Comparison of ENCODE assay signal across 3 cellular contexts in the genomic region with DNA sequence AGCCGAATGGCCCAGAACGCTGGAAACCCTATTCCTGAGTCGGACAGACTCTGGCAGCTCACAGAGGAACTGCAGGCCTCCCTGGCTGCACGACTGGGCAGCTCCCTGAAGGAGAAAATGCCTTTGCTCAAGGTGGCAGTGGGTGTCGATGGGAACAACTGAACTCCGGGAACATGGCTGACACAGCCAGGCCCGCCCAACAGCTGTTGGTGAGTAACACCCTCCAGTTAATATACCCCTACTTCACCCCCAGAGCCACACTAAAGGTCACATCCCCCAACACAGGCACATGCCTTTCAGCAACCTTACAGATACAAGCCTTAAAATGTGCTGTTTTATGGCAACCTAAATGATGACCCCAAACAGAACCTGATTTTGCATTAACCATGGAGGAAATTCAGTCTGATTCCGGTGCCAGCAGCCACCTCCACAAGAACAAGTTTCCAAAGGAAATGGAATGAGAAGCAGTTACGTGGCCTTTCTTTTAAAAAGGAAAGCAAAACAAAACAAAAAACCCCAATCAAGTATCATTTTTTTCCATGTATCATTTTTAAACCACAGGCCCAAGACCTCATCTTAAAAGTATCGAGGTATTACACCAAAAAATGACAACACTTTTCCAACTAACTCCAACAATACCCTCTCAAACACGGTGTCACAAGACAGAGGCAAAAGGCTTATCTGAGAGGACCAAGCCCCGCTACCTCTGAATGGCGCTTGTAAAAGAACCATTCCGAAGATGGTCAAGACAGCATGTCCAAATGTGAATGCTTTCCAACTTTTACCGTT.
A peak's percentile ranks its signal among the peaks of the same experiment; 100 is the strongest.
TF ChIP-seq lines count a peak whose summit lies in the region.

No MANE protein-coding gene starts in this region.

TF ChIP-seq in HCT116, 20 proteins besides CTCF, POLR2A, EP300 and RAD21 (continues in another document):
- TF ChIP-seq JUND (IDR thresholded peaks at IDR 0.05), result no peak
- TF ChIP-seq CBX3 (IDR thresholded peaks at IDR 0.05; ENCODE audit: low read depth), result no peak
- TF ChIP-seq SRF (IDR thresholded peaks at IDR 0.05; ENCODE audit: low read depth), result no peak
- no peak for TF ChIP-seq SIN3A (IDR thresholded peaks at IDR 0.05; ENCODE audit: low read depth)
- TF ChIP-seq ELF1 (IDR thresholded peaks at IDR 0.05; ENCODE audit: borderline replicate concordance, low read depth), result no peak
- no peak for TF ChIP-seq EZH2phosphoT487 (IDR thresholded peaks at IDR 0.05; ENCODE audit: borderline replicate concordance)
- no peak for TF ChIP-seq ZNF274 (IDR thresholded peaks at IDR 0.05; ENCODE audit: low read depth, low read length)
- TF ChIP-seq TCF7L2 (IDR thresholded peaks at IDR 0.05; ENCODE audit: borderline replicate concordance, extremely low read depth, insufficient read depth, insufficient read length), result no peak
- TF ChIP-seq, protein P1, sequence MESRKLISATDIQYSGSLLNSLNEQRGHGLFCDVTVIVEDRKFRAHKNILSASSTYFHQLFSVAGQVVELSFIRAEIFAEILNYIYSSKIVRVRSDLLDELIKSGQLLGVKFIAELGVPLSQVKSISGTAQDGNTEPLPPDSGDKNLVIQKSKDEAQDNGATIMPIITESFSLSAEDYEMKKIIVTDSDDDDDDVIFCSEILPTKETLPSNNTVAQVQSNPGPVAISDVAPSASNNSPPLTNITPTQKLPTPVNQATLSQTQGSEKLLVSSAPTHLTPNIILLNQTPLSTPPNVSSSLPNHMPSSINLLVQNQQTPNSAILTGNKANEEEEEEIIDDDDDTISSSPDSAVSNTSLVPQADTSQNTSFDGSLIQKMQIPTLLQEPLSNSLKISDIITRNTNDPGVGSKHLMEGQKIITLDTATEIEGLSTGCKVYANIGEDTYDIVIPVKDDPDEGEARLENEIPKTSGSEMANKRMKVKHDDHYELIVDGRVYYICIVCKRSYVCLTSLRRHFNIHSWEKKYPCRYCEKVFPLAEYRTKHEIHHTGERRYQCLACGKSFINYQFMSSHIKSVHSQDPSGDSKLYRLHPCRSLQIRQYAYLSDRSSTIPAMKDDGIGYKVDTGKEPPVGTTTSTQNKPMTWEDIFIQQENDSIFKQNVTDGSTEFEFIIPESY (IDR thresholded peaks at IDR 0.05; ENCODE audit: extremely low read depth, insufficient replicate concordance, low read length), result no peak
- TF ChIP-seq, protein P2, sequence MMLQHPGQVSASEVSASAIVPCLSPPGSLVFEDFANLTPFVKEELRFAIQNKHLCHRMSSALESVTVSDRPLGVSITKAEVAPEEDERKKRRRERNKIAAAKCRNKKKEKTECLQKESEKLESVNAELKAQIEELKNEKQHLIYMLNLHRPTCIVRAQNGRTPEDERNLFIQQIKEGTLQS (IDR thresholded peaks at IDR 0.05), result no peak
- TF ChIP-seq SP1 (IDR thresholded peaks at IDR 0.05; ENCODE audit: low read depth), result no peak
- TF ChIP-seq EGR1 (IDR thresholded peaks at IDR 0.05; ENCODE audit: low read depth), result no peak
- TF ChIP-seq MAX (IDR thresholded peaks at IDR 0.05), result no peak

TF ChIP-seq in WTC11, 78 proteins besides CTCF, POLR2A, EP300 and RAD21 (continues in another document):
- TF ChIP-seq ZNF263 (CRISPR knock-in tag; IDR thresholded peaks at IDR 0.05; ENCODE audit: low read depth) (no peak), MXD4 (CRISPR knock-in tag; IDR thresholded peaks at IDR 0.05; ENCODE audit: borderline replicate concordance) (no peak), ZBTB21 (CRISPR knock-in tag; IDR thresholded peaks at IDR 0.05; ENCODE audit: borderline replicate concordance) (no peak), ZBTB43 (CRISPR knock-in tag; IDR thresholded peaks at IDR 0.05) (no peak), NFATC4 (CRISPR knock-in tag; IDR thresholded peaks at IDR 0.05) (no peak), MAX (CRISPR knock-in tag; IDR thresholded peaks at IDR 0.05) (no peak), ZNF396 (CRISPR knock-in tag; IDR thresholded peaks at IDR 0.05; ENCODE audit: borderline replicate concordance) (no peak), ZNF671 (CRISPR knock-in tag; IDR thresholded peaks at IDR 0.05) (no peak), ZMAT4 (CRISPR knock-in tag; IDR thresholded peaks at IDR 0.05) (no peak), NFYB (CRISPR knock-in tag; conservative IDR thresholded peaks at IDR 0.05; ENCODE audit: low read depth) (no peak)
- TF ChIP-seq, protein P3, sequence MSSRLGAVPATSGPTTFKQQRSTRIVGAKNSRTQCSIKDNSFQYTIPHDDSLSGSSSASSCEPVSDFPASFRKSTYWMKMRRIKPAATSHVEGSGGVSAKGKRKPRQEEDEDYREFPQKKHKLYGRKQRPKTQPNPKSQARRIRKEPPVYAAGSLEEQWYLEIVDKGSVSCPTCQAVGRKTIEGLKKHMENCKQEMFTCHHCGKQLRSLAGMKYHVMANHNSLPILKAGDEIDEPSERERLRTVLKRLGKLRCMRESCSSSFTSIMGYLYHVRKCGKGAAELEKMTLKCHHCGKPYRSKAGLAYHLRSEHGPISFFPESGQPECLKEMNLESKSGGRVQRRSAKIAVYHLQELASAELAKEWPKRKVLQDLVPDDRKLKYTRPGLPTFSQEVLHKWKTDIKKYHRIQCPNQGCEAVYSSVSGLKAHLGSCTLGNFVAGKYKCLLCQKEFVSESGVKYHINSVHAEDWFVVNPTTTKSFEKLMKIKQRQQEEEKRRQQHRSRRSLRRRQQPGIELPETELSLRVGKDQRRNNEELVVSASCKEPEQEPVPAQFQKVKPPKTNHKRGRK (CRISPR knock-in tag; IDR thresholded peaks at IDR 0.05; ENCODE audit: borderline replicate concordance), result no peak
- TF ChIP-seq, protein P4, sequence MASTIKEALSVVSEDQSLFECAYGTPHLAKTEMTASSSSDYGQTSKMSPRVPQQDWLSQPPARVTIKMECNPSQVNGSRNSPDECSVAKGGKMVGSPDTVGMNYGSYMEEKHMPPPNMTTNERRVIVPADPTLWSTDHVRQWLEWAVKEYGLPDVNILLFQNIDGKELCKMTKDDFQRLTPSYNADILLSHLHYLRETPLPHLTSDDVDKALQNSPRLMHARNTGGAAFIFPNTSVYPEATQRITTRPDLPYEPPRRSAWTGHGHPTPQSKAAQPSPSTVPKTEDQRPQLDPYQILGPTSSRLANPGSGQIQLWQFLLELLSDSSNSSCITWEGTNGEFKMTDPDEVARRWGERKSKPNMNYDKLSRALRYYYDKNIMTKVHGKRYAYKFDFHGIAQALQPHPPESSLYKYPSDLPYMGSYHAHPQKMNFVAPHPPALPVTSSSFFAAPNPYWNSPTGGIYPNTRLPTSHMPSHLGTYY (CRISPR knock-in tag; IDR thresholded peaks at IDR 0.05), result no peak
- TF ChIP-seq, protein P5, sequence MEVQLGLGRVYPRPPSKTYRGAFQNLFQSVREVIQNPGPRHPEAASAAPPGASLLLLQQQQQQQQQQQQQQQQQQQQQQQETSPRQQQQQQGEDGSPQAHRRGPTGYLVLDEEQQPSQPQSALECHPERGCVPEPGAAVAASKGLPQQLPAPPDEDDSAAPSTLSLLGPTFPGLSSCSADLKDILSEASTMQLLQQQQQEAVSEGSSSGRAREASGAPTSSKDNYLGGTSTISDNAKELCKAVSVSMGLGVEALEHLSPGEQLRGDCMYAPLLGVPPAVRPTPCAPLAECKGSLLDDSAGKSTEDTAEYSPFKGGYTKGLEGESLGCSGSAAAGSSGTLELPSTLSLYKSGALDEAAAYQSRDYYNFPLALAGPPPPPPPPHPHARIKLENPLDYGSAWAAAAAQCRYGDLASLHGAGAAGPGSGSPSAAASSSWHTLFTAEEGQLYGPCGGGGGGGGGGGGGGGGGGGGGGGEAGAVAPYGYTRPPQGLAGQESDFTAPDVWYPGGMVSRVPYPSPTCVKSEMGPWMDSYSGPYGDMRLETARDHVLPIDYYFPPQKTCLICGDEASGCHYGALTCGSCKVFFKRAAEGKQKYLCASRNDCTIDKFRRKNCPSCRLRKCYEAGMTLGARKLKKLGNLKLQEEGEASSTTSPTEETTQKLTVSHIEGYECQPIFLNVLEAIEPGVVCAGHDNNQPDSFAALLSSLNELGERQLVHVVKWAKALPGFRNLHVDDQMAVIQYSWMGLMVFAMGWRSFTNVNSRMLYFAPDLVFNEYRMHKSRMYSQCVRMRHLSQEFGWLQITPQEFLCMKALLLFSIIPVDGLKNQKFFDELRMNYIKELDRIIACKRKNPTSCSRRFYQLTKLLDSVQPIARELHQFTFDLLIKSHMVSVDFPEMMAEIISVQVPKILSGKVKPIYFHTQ (CRISPR knock-in tag; IDR thresholded peaks at IDR 0.05), result no peak

TF ChIP-seq in HepG2, 621 proteins besides CTCF, POLR2A, EP300 and RAD21 (continues in another document):
- TF ChIP-seq, protein P6, sequence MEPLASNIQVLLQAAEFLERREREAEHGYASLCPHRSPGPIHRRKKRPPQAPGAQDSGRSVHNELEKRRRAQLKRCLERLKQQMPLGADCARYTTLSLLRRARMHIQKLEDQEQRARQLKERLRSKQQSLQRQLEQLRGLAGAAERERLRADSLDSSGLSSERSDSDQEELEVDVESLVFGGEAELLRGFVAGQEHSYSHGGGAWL (CRISPR knock-in tag; IDR thresholded peaks at IDR 0.05), result peak; percentile 33; the same call in 1 of the 2 replicates
- TF ChIP-seq ARNTL (CRISPR knock-in tag; IDR thresholded peaks at IDR 0.05) (0 out of 2 replicates have a peak, but pooled peaks have one; percentile 0), RNF2 (conservative IDR thresholded peaks at IDR 0.05; ENCODE audit: low read depth) (no peak), KDM1A (CRISPR knock-in tag; IDR thresholded peaks at IDR 0.05) (no peak), SNAPC2 (CRISPR knock-in tag; IDR thresholded peaks at IDR 0.05) (no peak), SIN3A (IDR thresholded peaks at IDR 0.05; ENCODE audit: borderline replicate concordance, low read depth, low read length) (peak; percentile 72; the same call in 1 of the 2 replicates), RBM22 (optimal IDR thresholded peaks at IDR 0.05; ENCODE audit: low read length) (peak; percentile 41), ZMYM4 (CRISPR knock-in tag; IDR thresholded peaks at IDR 0.05) (peak; percentile 42; the same call in 1 of the 2 replicates), RBFOX2 (IDR thresholded peaks at IDR 0.05; ENCODE audit: low read depth, low read length) (peak; percentile 30; the same call in 1 of the 2 replicates), TFAP4 (IDR thresholded peaks at IDR 0.05; ENCODE audit: borderline replicate concordance, low read depth) (peak; percentile 90; the same call in 1 of the 2 replicates), ZNF496 (CRISPR knock-in tag; IDR thresholded peaks at IDR 0.05; ENCODE audit: insufficient replicate concordance) (no peak), ZFX (CRISPR knock-in tag; IDR thresholded peaks at IDR 0.05; ENCODE audit: low read depth) (peak; percentile 20; the same call in 1 of the 2 replicates), TOPORS (CRISPR knock-in tag; IDR thresholded peaks at IDR 0.05) (no peak), ZNF205 (CRISPR knock-in tag; IDR thresholded peaks at IDR 0.05) (no peak), MED8 (CRISPR knock-in tag; IDR thresholded peaks at IDR 0.05; ENCODE audit: insufficient replicate concordance) (no peak), CCAR2 (optimal IDR thresholded peaks at IDR 0.05; ENCODE audit: low read depth, low read length) (no peak), SAP130 (CRISPR knock-in tag; IDR thresholded peaks at IDR 0.05; ENCODE audit: low read depth) (peak; percentile 56), ZNF337 (CRISPR knock-in tag; IDR thresholded peaks at IDR 0.05; ENCODE audit: borderline replicate concordance, low read depth) (no peak), FOSL2 (CRISPR knock-in tag; IDR thresholded peaks at IDR 0.05) (0 out of 2 replicates have a peak, but pooled peaks have one; percentile 19), FOXC1 (CRISPR knock-in tag; IDR thresholded peaks at IDR 0.05; ENCODE audit: borderline replicate concordance) (0 out of 2 replicates have a peak, but pooled peaks have one; percentile 34)
- TF ChIP-seq, protein P7, sequence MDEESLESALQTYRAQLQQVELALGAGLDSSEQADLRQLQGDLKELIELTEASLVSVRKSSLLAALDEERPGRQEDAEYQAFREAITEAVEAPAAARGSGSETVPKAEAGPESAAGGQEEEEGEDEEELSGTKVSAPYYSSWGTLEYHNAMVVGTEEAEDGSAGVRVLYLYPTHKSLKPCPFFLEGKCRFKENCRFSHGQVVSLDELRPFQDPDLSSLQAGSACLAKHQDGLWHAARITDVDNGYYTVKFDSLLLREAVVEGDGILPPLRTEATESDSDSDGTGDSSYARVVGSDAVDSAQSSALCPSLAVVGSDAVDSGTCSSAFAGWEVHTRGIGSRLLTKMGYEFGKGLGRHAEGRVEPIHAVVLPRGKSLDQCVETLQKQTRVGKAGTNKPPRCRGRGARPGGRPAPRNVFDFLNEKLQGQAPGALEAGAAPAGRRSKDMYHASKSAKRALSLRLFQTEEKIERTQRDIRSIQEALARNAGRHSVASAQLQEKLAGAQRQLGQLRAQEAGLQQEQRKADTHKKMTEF (CRISPR knock-in tag; IDR thresholded peaks at IDR 0.05), result 0 out of 2 replicates have a peak, but pooled peaks have one; percentile 10
- TF ChIP-seq, protein P8, sequence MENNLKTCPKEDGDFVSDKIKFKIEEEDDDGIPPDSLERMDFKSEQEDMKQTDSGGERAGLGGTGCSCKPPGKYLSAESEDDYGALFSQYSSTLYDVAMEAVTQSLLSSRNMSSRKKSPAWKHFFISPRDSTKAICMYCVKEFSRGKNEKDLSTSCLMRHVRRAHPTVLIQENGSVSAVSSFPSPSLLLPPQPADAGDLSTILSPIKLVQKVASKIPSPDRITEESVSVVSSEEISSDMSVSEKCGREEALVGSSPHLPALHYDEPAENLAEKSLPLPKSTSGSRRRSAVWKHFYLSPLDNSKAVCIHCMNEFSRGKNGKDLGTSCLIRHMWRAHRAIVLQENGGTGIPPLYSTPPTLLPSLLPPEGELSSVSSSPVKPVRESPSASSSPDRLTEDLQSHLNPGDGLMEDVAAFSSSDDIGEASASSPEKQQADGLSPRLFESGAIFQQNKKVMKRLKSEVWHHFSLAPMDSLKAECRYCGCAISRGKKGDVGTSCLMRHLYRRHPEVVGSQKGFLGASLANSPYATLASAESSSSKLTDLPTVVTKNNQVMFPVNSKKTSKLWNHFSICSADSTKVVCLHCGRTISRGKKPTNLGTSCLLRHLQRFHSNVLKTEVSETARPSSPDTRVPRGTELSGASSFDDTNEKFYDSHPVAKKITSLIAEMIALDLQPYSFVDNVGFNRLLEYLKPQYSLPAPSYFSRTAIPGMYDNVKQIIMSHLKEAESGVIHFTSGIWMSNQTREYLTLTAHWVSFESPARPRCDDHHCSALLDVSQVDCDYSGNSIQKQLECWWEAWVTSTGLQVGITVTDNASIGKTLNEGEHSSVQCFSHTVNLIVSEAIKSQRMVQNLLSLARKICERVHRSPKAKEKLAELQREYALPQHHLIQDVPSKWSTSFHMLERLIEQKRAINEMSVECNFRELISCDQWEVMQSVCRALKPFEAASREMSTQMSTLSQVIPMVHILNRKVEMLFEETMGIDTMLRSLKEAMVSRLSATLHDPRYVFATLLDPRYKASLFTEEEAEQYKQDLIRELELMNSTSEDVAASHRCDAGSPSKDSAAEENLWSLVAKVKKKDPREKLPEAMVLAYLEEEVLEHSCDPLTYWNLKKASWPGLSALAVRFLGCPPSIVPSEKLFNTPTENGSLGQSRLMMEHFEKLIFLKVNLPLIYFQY (CRISPR knock-in tag; IDR thresholded peaks at IDR 0.05; ENCODE audit: borderline replicate concordance), result 0 out of 2 replicates have a peak, but pooled peaks have one; percentile 48
